Comparison of ENCODE assay signal across 9 cellular contexts in the genomic region with DNA sequence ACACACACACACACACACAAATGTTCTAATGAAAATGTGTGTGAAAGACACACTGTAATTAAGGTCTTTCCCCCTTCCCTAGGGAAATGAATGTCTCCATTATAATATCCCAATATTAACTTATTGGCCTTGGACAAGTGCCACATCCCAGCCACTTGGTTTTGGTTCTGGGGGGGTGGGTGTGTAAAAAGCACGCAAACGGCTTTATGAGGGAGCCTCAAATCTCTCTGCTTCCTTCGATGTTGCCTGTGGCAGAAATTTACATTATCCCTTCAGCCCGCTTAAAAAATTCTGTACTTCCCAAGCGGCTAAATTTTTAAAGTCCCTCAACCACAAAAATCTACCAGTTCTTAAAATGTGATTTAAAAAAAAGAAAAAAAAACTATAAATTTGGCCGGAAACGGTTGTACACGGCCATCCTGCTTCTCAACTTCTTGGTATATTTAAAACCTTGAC. TPM values are rescaled to one million over a fixed set of nuclear protein-coding genes. Genes with fewer than 3 reads are reported as not detected.
DNase-seq lines count a peak whose midpoint lies in the region; ATAC-seq and TF ChIP-seq lines count a peak whose summit lies in the region.
"Had no signal": no experiment of that assay in that cellular context is flagged by ENCODE, and none has a peak within 500 bp of the region (broad histone marks: within the 10 kb centered on the region; RNA-seq: fewer than 3 reads in every experiment).

No MANE protein-coding gene starts in this region.

- H3K27me3 Mint-ChIP-seq in T-helper 1 cell treated with Interleukin-12 subunit alpha and Interleukin-12 subunit beta and Interleukin-4 antibody, amounts not matched to agents 30 μg/mL and 1 μg/mL, for 36 hours (ENCODE audit: low read depth), result no peaks in the 10 kb centered on the region
- H3K27me3 Mint-ChIP-seq in WTC11 (ENCODE audit: low read depth), result no peaks in the 10 kb centered on the region

- peaks cover 35% of the 10 kb centered on the region for H3K4me1 Mint-ChIP-seq in T-helper 1 cell treated with Interleukin-12 subunit alpha and Interleukin-12 subunit beta and Interleukin-4 antibody, amounts not matched to agents 30 μg/mL and 1 μg/mL, for 36 hours (ENCODE audit: low read depth)
- H3K4me1 Mint-ChIP-seq in WTC11, result peaks cover 31% of the 10 kb centered on the region

- peak overlapping the region; percentile 89 for H3K27ac Mint-ChIP-seq in T-helper 1 cell treated with Interleukin-12 subunit alpha and Interleukin-12 subunit beta and Interleukin-4 antibody, amounts not matched to agents 30 μg/mL and 1 μg/mL, for 36 hours
- H3K27ac Mint-ChIP-seq in WTC11, result peak overlapping the region; percentile 98

- TF ChIP-seq CTCF in WTC11 (IDR thresholded peaks at IDR 0.05) (no peak), testis (IDR thresholded peaks at IDR 0.05) (no peak)

- intact Hi-C loops in testis (cut with DNase I; ENCODE audit: low total_unique reads), result no loop called here

- H3K4me1 ChIP-seq in testis, result peaks cover 15% of the 10 kb centered on the region

- no peaks in the 10 kb centered on the region for H3K9me3 ChIP-seq in iPS-18c (ENCODE audit: control insufficient read depth, insufficient read depth, low read length)
- no peaks in the 10 kb centered on the region for H3K9me3 ChIP-seq in testis

- H3K4me3 ChIP-seq in iPS-18c (ENCODE audit: insufficient read depth, low read depth, low read length), result peak overlapping the region; percentile 55; the same call in 1 of the 2 replicates
- peak overlapping the region; percentile 58 to 62 for H3K4me3 ChIP-seq in testis

- no peaks in the 10 kb centered on the region for H3K27me3 ChIP-seq in testis

- H3K36me3 ChIP-seq in testis (ENCODE audit: low read depth, missing control alignments), result no peaks in the 10 kb centered on the region

- POLR2A ChIA-PET in WTC11 (lab: Charles Lee), result no interaction called here

- CTCF ChIA-PET in WTC11 (lab: Charles Lee), result interaction anchor here (3.9 kb wide), 1 partner anchor 23 kb away, joined by 64 read pairs; no protein-coding TSS in a partner anchor

- H3K36me3 Mint-ChIP-seq in T-helper 1 cell treated with Interleukin-12 subunit alpha and Interleukin-12 subunit beta and Interleukin-4 antibody, amounts not matched to agents 30 μg/mL and 1 μg/mL, for 36 hours (ENCODE audit: low read depth), result no peaks in the 10 kb centered on the region
- H3K36me3 Mint-ChIP-seq in WTC11, result no peaks in the 10 kb centered on the region; the same call in 1 of the 2 replicates

- 17 to 19% methylated on average over 8 of the region's 8 CpGs for WGBS in testis, 2 donors

- DNase-seq in T-helper 1 cell (no peak), WTC11 (ENCODE audit: low spot score) (no peak), testis (no peak), GOT3 (lab: John Stamatoyannopoulos, UW) (no peak), DMS53 treated with DMSO at 0.1 percent for 48 hours (lab: John Stamatoyannopoulos, UW; ENCODE audit: unreplicated experiment) (no peak)

- H3K27ac ChIP-seq in testis, result peak overlapping the region in 1 of 2 donors; percentile 90

- no peak for ATAC-seq in WTC11
- no peak for ATAC-seq in HG03025 (IDR thresholded peaks at IDR 0.05; ENCODE audit: low FRiP score, unreplicated experiment)

- no peaks in the 10 kb centered on the region for H3K9me3 Mint-ChIP-seq in T-helper 1 cell treated with Interleukin-12 subunit alpha and Interleukin-12 subunit beta and Interleukin-4 antibody, amounts not matched to agents 30 μg/mL and 1 μg/mL, for 36 hours
- H3K9me3 Mint-ChIP-seq in WTC11, result peaks cover 9% of the 10 kb centered on the region

- no peak for TF ChIP-seq POLR2A in testis (IDR thresholded peaks at IDR 0.05)

- H3K4me3 Mint-ChIP-seq in T-helper 1 cell treated with Interleukin-12 subunit alpha and Interleukin-12 subunit beta and Interleukin-4 antibody, amounts not matched to agents 30 μg/mL and 1 μg/mL, for 36 hours, result peak overlapping the region; percentile 90
- H3K4me3 Mint-ChIP-seq in WTC11, result peak overlapping the region; percentile 80

TF ChIP-seq in WTC11, 78 proteins besides CTCF, POLR2A, EP300 and RAD21 (continues in another document):
- TF ChIP-seq TP53 (CRISPR knock-in tag; IDR thresholded peaks at IDR 0.05) (no peak), ZNF281 (CRISPR knock-in tag; IDR thresholded peaks at IDR 0.05) (no peak), IRF2 (CRISPR knock-in tag; IDR thresholded peaks at IDR 0.05; ENCODE audit: borderline replicate concordance, low read depth) (no peak), GABPB1 (CRISPR knock-in tag; IDR thresholded peaks at IDR 0.05) (no peak), ZBTB21 (CRISPR knock-in tag; IDR thresholded peaks at IDR 0.05; ENCODE audit: borderline replicate concordance) (no peak), NR2C2 (CRISPR knock-in tag; IDR thresholded peaks at IDR 0.05) (no peak), TEAD1 (CRISPR knock-in tag; IDR thresholded peaks at IDR 0.05) (no peak), PRDM15 (CRISPR knock-in tag; IDR thresholded peaks at IDR 0.05) (no peak), PRRX2 (CRISPR knock-in tag; IDR thresholded peaks at IDR 0.05) (no peak)
- TF ChIP-seq, protein P1, sequence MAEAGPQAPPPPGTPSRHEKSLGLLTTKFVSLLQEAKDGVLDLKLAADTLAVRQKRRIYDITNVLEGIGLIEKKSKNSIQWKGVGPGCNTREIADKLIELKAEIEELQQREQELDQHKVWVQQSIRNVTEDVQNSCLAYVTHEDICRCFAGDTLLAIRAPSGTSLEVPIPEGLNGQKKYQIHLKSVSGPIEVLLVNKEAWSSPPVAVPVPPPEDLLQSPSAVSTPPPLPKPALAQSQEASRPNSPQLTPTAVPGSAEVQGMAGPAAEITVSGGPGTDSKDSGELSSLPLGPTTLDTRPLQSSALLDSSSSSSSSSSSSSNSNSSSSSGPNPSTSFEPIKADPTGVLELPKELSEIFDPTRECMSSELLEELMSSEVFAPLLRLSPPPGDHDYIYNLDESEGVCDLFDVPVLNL (CRISPR knock-in tag; IDR thresholded peaks at IDR 0.05; ENCODE audit: borderline replicate concordance, low read depth), result no peak

RNA-seq across cellular contexts. Expression of gene C14orf93, which starts 0.4 kb away (rescaled TPM):
- total RNA-seq in WTC11 (2021) (8.1 to 12.8 TPM (median 11.9 TPM) in 3 replicates), testis (10 to 100 TPM; 12.5 to 17.5 TPM)
- 4.5 TPM for polyA plus RNA-seq in testis (ENCODE audit: insufficient read depth, low read depth, low replicate concordance)

RNA-seq across cellular contexts. Expression of gene PSMB5, which starts 25.2 kb away (rescaled TPM):
- total RNA-seq in WTC11 (2021), result 200 to 224 TPM (median 203 TPM) in 3 replicates
- 100 to 1,000 TPM in 1 of 2 donors, 10 to 100 TPM in 1; 97.2 to 123 TPM for total RNA-seq in testis
- polyA plus RNA-seq in testis (ENCODE audit: insufficient read depth, low read depth, low replicate concordance), result 145 TPM

RNA-seq across cellular contexts. Expression of gene AJUBA, which starts 27.2 kb away (rescaled TPM):
- total RNA-seq in WTC11 (2021) (28.8 to 35.8 TPM (median 33.8 TPM) in 3 replicates), testis (10 to 100 TPM; 11.3 to 11.9 TPM)
- polyA plus RNA-seq in testis (ENCODE audit: insufficient read depth, low read depth, low replicate concordance), result 12.8 TPM

RNA-seq across cellular contexts. Expression of gene PSMB11, which starts 32.5 kb away (rescaled TPM):
- total RNA-seq in WTC11 (2021), result not detected in 3 replicates
- total RNA-seq in testis, result under 1 TPM; 0.12 to 0.31 TPM
- 0.20 TPM for polyA plus RNA-seq in testis (ENCODE audit: insufficient read depth, low read depth, low replicate concordance)
- total RNA-seq: Daoy had no signal

RNA-seq across cellular contexts. Expression of gene CDH24, which starts 47.8 kb away (rescaled TPM):
- total RNA-seq in WTC11 (2021) (17.9 to 18.8 TPM (median 18.8 TPM) in 3 replicates), testis (10 to 100 TPM; 10.2 TPM)
- polyA plus RNA-seq in testis (ENCODE audit: insufficient read depth, low read depth, low replicate concordance), result 3.9 TPM
